35 cellular contexts compared by ENCODE assay signal in genomic region chr19:53531457-53531856, GRCh38.
"Had no signal": no experiment of that assay in that cellular context is flagged by ENCODE, and none has a peak within 500 bp of the region (broad histone marks: within the 10 kb centered on the region; RNA-seq: fewer than 3 reads in every experiment).

No MANE protein-coding gene starts in this region.

- H3K9ac ChIP-seq: KMS-11 had no signal

- H3K27ac ChIP-seq: KMS-11 had no signal

- H3K4me2 ChIP-seq: KMS-11 had no signal

- H3K4me3 ChIP-seq: MG63 had no signal

- H3K27me3 ChIP-seq: MG63 had no signal

- DNase-seq: Karpas-422, Kasumi-1, MG63, MM.1S, MV-4-11, NCI-H1048, NCI-H1092, NCI-H1092 treated with DMSO at 0.1 percent for 48 hours, NCI-H1105, NCI-H1105 treated with DMSO at 0.1 percent for 48 hours, NCI-H1417, NCI-H1417 treated with DMSO at 0.1 percent for 48 hours, NCI-H1436, NCI-H1436 treated with DMSO at 0.1 percent for 48 hours, NCI-H146, NCI-H1694, NCI-H1694 treated with DMSO at 0.1 percent for 48 hours, NCI-H187, NCI-H187 treated with DMSO at 0.1 percent for 48 hours, NCI-H1930, NCI-H2029, NCI-H2029 treated with DMSO at 0.1 percent for 48 hours, NCI-H2081, NCI-H2081 treated with DMSO at 0.1 percent for 48 hours, NCI-H2107, NCI-H2171, NCI-H2171 treated with DMSO at 0.1 percent for 48 hours, NCI-H2227 treated with DMSO at 0.1 percent for 48 hours, NCI-H345, NCI-H446, NCI-H446 treated with DMSO at 0.1 percent for 48 hours, NCI-H510A, NCI-H510A treated with DMSO at 0.1 percent for 48 hours, NCI-H524 had no signal

- H3K36me3 ChIP-seq: MG63 had no signal
